In the genomic region with DNA sequence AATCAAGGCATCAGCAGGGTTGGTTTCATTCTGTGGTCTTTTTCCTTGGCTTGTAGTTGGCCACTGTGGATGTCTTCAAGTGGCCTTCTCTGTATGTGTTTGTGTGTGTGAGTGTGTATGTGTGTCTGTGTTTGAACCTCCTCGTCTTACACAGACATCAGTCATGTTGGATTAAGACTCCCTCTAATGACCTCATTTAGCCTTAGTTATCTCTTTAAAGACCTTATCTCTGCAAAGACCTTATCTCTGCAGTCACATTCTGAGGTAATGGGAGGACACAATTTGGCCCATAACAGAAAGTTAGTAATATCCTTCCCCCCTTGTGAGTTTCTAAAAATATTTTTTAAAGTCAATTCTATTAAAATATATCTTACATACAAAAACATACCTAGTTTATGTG, we compare ENCODE assay signal across 18 cellular contexts.
DNase-seq lines count a peak whose midpoint lies in the region; ATAC-seq and FAIRE-seq lines count a peak whose summit lies in the region.
"Had no signal": no experiment of that assay in that cellular context is flagged by ENCODE, and none has a peak within 500 bp of the region (broad histone marks: within the 10 kb centered on the region; RNA-seq: fewer than 3 reads in every experiment).

No MANE protein-coding gene starts in this region.

- H2AK5ac ChIP-seq in mesendoderm (ENCODE audit: low read length), result no peak overlapping the region

- no peak overlapping the region for H3K4me2 ChIP-seq in mesendoderm (ENCODE audit: low read length)
- H3K4me2 ChIP-seq: GM23338 had no signal

- DNase-seq in NCI-H82 treated with DMSO at 0.1 percent for 48 hours (lab: John Stamatoyannopoulos, UW; ENCODE audit: unreplicated experiment) (peak; percentile 46), caudate nucleus (lab: John Stamatoyannopoulos, UW) (no peak), mesendoderm (peak; percentile 51), RCC 7860 (ENCODE audit: low spot score) (no peak)
- DNase-seq in activated T-helper 1 cell treated with anti-CD3 and anti-CD28 coated beads, Interleukin-12 subunit alpha, Interleukin-12 subunit beta, Interleukin-2, Interleukin-4 antibody, amounts not matched to agents 30 ng/mL and 10 ng/mL and 1 ng/mL, durations not matched to agents 14 hours and 24 hours and 36 hours (ENCODE audit: low spot score), result no peak
- DNase-seq: C1 segment of cervical spinal cord; Calu3; CD4-positive, alpha-beta memory T cell; COR-L47; DMS53; DMS79 treated with DMSO at 0.1 percent for 48 hours; GF-D8; H9 had no signal

- intact Hi-C loops in activated T-helper 1 cell treated with anti-CD3 and anti-CD28 coated beads, Interleukin-12 subunit alpha, Interleukin-12 subunit beta, Interleukin-2, Interleukin-4 antibody, amounts not matched to agents 30 ng/mL and 10 ng/mL and 1 ng/mL, durations not matched to agents 14 hours and 24 hours and 36 hours (cut with micrococcal nuclease), result no loop called here

- H2BK5ac ChIP-seq in mesendoderm (ENCODE audit: low read length), result no peak overlapping the region

- H3K27ac Mint-ChIP-seq in activated T-helper 1 cell treated with anti-CD3 and anti-CD28 coated beads, Interleukin-12 subunit alpha, Interleukin-12 subunit beta, Interleukin-2, Interleukin-4 antibody, amounts not matched to agents 30 ng/mL and 10 ng/mL and 1 ng/mL, durations not matched to agents 14 hours and 24 hours and 36 hours, result no peak overlapping the region
- H3K27ac Mint-ChIP-seq: CD4-positive, alpha-beta memory T cell; GM23338; H9 had no signal

- no peaks in the 10 kb centered on the region for H3K9me3 Mint-ChIP-seq in activated T-helper 1 cell treated with anti-CD3 and anti-CD28 coated beads, Interleukin-12 subunit alpha, Interleukin-12 subunit beta, Interleukin-2, Interleukin-4 antibody, amounts not matched to agents 30 ng/mL and 10 ng/mL and 1 ng/mL, durations not matched to agents 14 hours and 24 hours and 36 hours
- H3K9me3 Mint-ChIP-seq: GM23338, H9 had no signal

- no peaks in the 10 kb centered on the region for H3K79me1 ChIP-seq in mesendoderm (ENCODE audit: low read length)

- H3K27me3 ChIP-seq in mesendoderm (ENCODE audit: insufficient read depth, low read length, poor library complexity), result no peaks in the 10 kb centered on the region

- H3K23ac ChIP-seq in mesendoderm (ENCODE audit: low read length), result no peak overlapping the region

- ATAC-seq in HG03175 (IDR thresholded peaks at IDR 0.05; ENCODE audit: unreplicated experiment), result no peak
- ATAC-seq: GM23338, HCT116 had no signal

- no peak overlapping the region for H3K18ac ChIP-seq in mesendoderm (ENCODE audit: low read length)

- peaks cover 6% of the 10 kb centered on the region for H3K27me3 Mint-ChIP-seq in activated T-helper 1 cell treated with anti-CD3 and anti-CD28 coated beads, Interleukin-12 subunit alpha, Interleukin-12 subunit beta, Interleukin-2, Interleukin-4 antibody, amounts not matched to agents 30 ng/mL and 10 ng/mL and 1 ng/mL, durations not matched to agents 14 hours and 24 hours and 36 hours (ENCODE audit: insufficient read depth)
- H3K27me3 Mint-ChIP-seq: CD4-positive, alpha-beta memory T cell had no signal

- H3K56ac ChIP-seq in mesendoderm (ENCODE audit: low read length), result no peak overlapping the region

- no peak overlapping the region for H4K8ac ChIP-seq in mesendoderm (ENCODE audit: low read depth, low read length)

- H2BK120ac ChIP-seq in mesendoderm (ENCODE audit: low read depth, low read length), result no peak overlapping the region

- H3K36me3 ChIP-seq in mesendoderm (ENCODE audit: control insufficient read depth, insufficient read depth, low read length), result no peaks in the 10 kb centered on the region

- no peaks in the 10 kb centered on the region for H3K36me3 Mint-ChIP-seq in activated T-helper 1 cell treated with anti-CD3 and anti-CD28 coated beads, Interleukin-12 subunit alpha, Interleukin-12 subunit beta, Interleukin-2, Interleukin-4 antibody, amounts not matched to agents 30 ng/mL and 10 ng/mL and 1 ng/mL, durations not matched to agents 14 hours and 24 hours and 36 hours (ENCODE audit: low read depth)
- H3K36me3 Mint-ChIP-seq: CD4-positive, alpha-beta memory T cell had no signal

- H3K4me3 ChIP-seq in mesendoderm (ENCODE audit: low read length), result no peak overlapping the region
- H3K4me3 ChIP-seq: GM23338 had no signal

- no peaks in the 10 kb centered on the region for H3K4me1 ChIP-seq in mesendoderm (ENCODE audit: control insufficient read depth, low read depth, low read length)

- H3K9ac ChIP-seq in mesendoderm (ENCODE audit: low read length), result no peak overlapping the region

- WGBS in mesendoderm (ENCODE audit: extremely low coverage, insufficient coverage, low lambda C conversion rate), result no CpG with 5 or more reads among the region's 1 CpG

- peak overlapping the region; percentile 30 for H3K27ac ChIP-seq in caudate nucleus (ENCODE audit: low read depth, low read length)
- H3K27ac ChIP-seq in mesendoderm (ENCODE audit: low read depth, low read length), result no peak overlapping the region

- no peak overlapping the region for H3K4me3 Mint-ChIP-seq in activated T-helper 1 cell treated with anti-CD3 and anti-CD28 coated beads, Interleukin-12 subunit alpha, Interleukin-12 subunit beta, Interleukin-2, Interleukin-4 antibody, amounts not matched to agents 30 ng/mL and 10 ng/mL and 1 ng/mL, durations not matched to agents 14 hours and 24 hours and 36 hours
- H3K4me3 Mint-ChIP-seq: CD4-positive, alpha-beta memory T cell; GM23338; H9 had no signal

- FAIRE-seq in RCC 7860 (lab: Jason Lieb, UNC), result no peak
- FAIRE-seq: GM12891, GM18507 had no signal

- H3K79me2 ChIP-seq in mesendoderm (ENCODE audit: control insufficient read depth, insufficient read depth, low read length), result no peaks in the 10 kb centered on the region

- H4K5ac ChIP-seq in mesendoderm (ENCODE audit: low read length), result no peak overlapping the region

- H2BK15ac ChIP-seq in mesendoderm (replicated peaks; ENCODE audit: low read depth), result no peak overlapping the region

- H3K4ac ChIP-seq in mesendoderm (ENCODE audit: low read depth, low read length), result no peak overlapping the region

- peaks cover 5% of the 10 kb centered on the region for H3K4me1 Mint-ChIP-seq in activated T-helper 1 cell treated with anti-CD3 and anti-CD28 coated beads, Interleukin-12 subunit alpha, Interleukin-12 subunit beta, Interleukin-2, Interleukin-4 antibody, amounts not matched to agents 30 ng/mL and 10 ng/mL and 1 ng/mL, durations not matched to agents 14 hours and 24 hours and 36 hours (ENCODE audit: low read depth)
- H3K4me1 Mint-ChIP-seq: CD4-positive, alpha-beta memory T cell; GM23338; H9 had no signal

Comparison
In these comparisons a context has a peak if more than half of its experiments do, and no peak if none do; other contexts are left out.
1. DNase-seq: peak in NCI-H82 treated with DMSO at 0.1 percent for 48 hours (single experiment) and mesendoderm (single experiment); none in caudate nucleus (0 of 61), RCC 7860 (single experiment) and activated T-helper 1 cell treated with anti-CD3 and anti-CD28 coated beads, Interleukin-12 subunit alpha, Interleukin-12 subunit beta, Interleukin-2, Interleukin-4 antibody, amounts not matched to agents 30 ng/mL and 10 ng/mL and 1 ng/mL, durations not matched to agents 14 hours and 24 hours and 36 hours (single experiment).